In genomic region chr6:169186496-169187169, GRCh38 we compare ENCODE assay signal across 16 cellular contexts.
DNase-seq lines count a peak whose midpoint lies in the region; ATAC-seq and TF ChIP-seq lines count a peak whose summit lies in the region.
"Had no signal": no experiment of that assay in that cellular context is flagged by ENCODE, and none has a peak within 500 bp of the region (broad histone marks: within the 10 kb centered on the region; RNA-seq: fewer than 3 reads in every experiment).

No MANE protein-coding gene starts in this region.

- TF ChIP-seq CTCF in activated CD8-positive, alpha-beta T cell treated with anti-CD3 and anti-CD28 coated beads for 36 hours (IDR thresholded peaks at IDR 0.05), result no peak
- TF ChIP-seq CTCF in endodermal cell (conservative IDR thresholded peaks at IDR 0.05), result no peak
- no peak for TF ChIP-seq CTCF in mucosa of descending colon (IDR thresholded peaks at IDR 0.05)
- no peak for TF ChIP-seq CTCF in osteocyte (IDR thresholded peaks at IDR 0.05)

- no peaks in the 10 kb centered on the region for H3K4me1 ChIP-seq in endodermal cell (ENCODE audit: control insufficient read depth, insufficient read depth, low read length)
- no peaks in the 10 kb centered on the region for H3K4me1 ChIP-seq in mucosa of descending colon (ENCODE audit: low read depth)

- DNase-seq in activated CD8-positive, alpha-beta T cell treated with anti-CD3 and anti-CD28 coated beads for 36 hours, result no peak
- no peak for DNase-seq in activated CD8-positive, alpha-beta T cell treated with anti-CD3 and anti-CD28 coated beads, Interleukin-2, amount 10 ng/mL, durations not matched to agents 7 days and 5 days
- peak; percentile 15 for DNase-seq in endodermal cell
- no peak for DNase-seq in mucosa of descending colon
- DNase-seq in osteocyte (ENCODE audit: extremely low spot score, unreplicated experiment), result peak; percentile 73
- DNase-seq: 8988T; CD4-positive, CD25-positive, alpha-beta regulatory T cell; DMS53; H9 had no signal

- ATAC-seq in activated CD8-positive, alpha-beta T cell treated with anti-CD3 and anti-CD28 coated beads for 36 hours, result peak; percentile 8
- no peak for ATAC-seq in activated CD8-positive, alpha-beta T cell treated with anti-CD3 and anti-CD28 coated beads, Interleukin-2, amount 10 ng/mL, durations not matched to agents 7 days and 5 days
- ATAC-seq in mucosa of descending colon, result peak; percentile 19
- no peak for ATAC-seq in HG02588 (IDR thresholded peaks at IDR 0.05; ENCODE audit: unreplicated experiment)
- no peak for ATAC-seq in GM21423 (IDR thresholded peaks at IDR 0.05; ENCODE audit: unreplicated experiment)
- no peak for ATAC-seq in HG02571 (IDR thresholded peaks at IDR 0.05; ENCODE audit: unreplicated experiment)
- ATAC-seq: GM12878, GM23338 had no signal

- H3K27ac ChIP-seq in endodermal cell (ENCODE audit: low read depth, low read length), result no peak overlapping the region
- H3K27ac ChIP-seq: BLaER1 treated with 17β-estradiol and CSF1 and Interleukin-3, amounts not matched to agents 10 nM and 100 nM; HL-60 had no signal

- peaks cover 8% of the 10 kb centered on the region for H3K4me1 Mint-ChIP-seq in activated CD8-positive, alpha-beta T cell treated with anti-CD3 and anti-CD28 coated beads for 36 hours (ENCODE audit: low read depth)
- H3K4me1 Mint-ChIP-seq in activated CD8-positive, alpha-beta T cell treated with anti-CD3 and anti-CD28 coated beads, Interleukin-2, amount 10 ng/mL, durations not matched to agents 7 days and 5 days (ENCODE audit: low read depth), result peaks cover 9% of the 10 kb centered on the region
- H3K4me1 Mint-ChIP-seq in endodermal cell, result no peaks in the 10 kb centered on the region
- H3K4me1 Mint-ChIP-seq in osteocyte (ENCODE audit: unreplicated experiment), result peaks cover 34% of the 10 kb centered on the region
- H3K4me1 Mint-ChIP-seq: CD4-positive, CD25-positive, alpha-beta regulatory T cell; GM23338 had no signal

- no peak overlapping the region for H3K9ac ChIP-seq in endodermal cell (ENCODE audit: extremely low read depth, low read length, poor library complexity, severe bottlenecking)
- H3K9ac ChIP-seq: BLaER1 treated with 17β-estradiol and CSF1 and Interleukin-3, amounts not matched to agents 10 nM and 100 nM had no signal

- no peaks in the 10 kb centered on the region for H3K36me3 Mint-ChIP-seq in activated CD8-positive, alpha-beta T cell treated with anti-CD3 and anti-CD28 coated beads for 36 hours (ENCODE audit: low read depth)
- H3K36me3 Mint-ChIP-seq in activated CD8-positive, alpha-beta T cell treated with anti-CD3 and anti-CD28 coated beads, Interleukin-2, amount 10 ng/mL, durations not matched to agents 7 days and 5 days (ENCODE audit: low read depth), result no peaks in the 10 kb centered on the region
- H3K36me3 Mint-ChIP-seq in endodermal cell (ENCODE audit: low read depth), result no peaks in the 10 kb centered on the region
- peaks cover 7% of the 10 kb centered on the region for H3K36me3 Mint-ChIP-seq in osteocyte (ENCODE audit: unreplicated experiment)
- H3K36me3 Mint-ChIP-seq: CD4-positive, CD25-positive, alpha-beta regulatory T cell had no signal

- H3K4me3 ChIP-seq in endodermal cell (ENCODE audit: low read length) (no peak overlapping the region), mucosa of descending colon (no peak overlapping the region)
- H3K4me3 ChIP-seq: BLaER1 treated with 17β-estradiol and CSF1 and Interleukin-3, amounts not matched to agents 10 nM and 100 nM; GM12878; GM23338 had no signal

- WGBS in endodermal cell (ENCODE audit: insufficient coverage in 1 of 2, insufficient read length in 1 of 2), 2 experiments, result 89 to 97% methylated on average over 10 to 25 of the region's 25 CpGs

- peaks cover 2% of the 10 kb centered on the region for H3K27me3 Mint-ChIP-seq in activated CD8-positive, alpha-beta T cell treated with anti-CD3 and anti-CD28 coated beads for 36 hours
- peaks cover 2% of the 10 kb centered on the region for H3K27me3 Mint-ChIP-seq in activated CD8-positive, alpha-beta T cell treated with anti-CD3 and anti-CD28 coated beads, Interleukin-2, amount 10 ng/mL, durations not matched to agents 7 days and 5 days (ENCODE audit: low read depth)
- no peaks in the 10 kb centered on the region for H3K27me3 Mint-ChIP-seq in endodermal cell (ENCODE audit: insufficient read depth)
- H3K27me3 Mint-ChIP-seq in osteocyte (ENCODE audit: unreplicated experiment), result no peaks in the 10 kb centered on the region
- H3K27me3 Mint-ChIP-seq: CD4-positive, CD25-positive, alpha-beta regulatory T cell had no signal

- intact Hi-C loops in activated CD8-positive, alpha-beta T cell treated with anti-CD3 and anti-CD28 coated beads for 36 hours (cut with micrococcal nuclease), result no loop called here
- intact Hi-C loops in mucosa of descending colon (cut with DNase I, micrococcal nuclease), result no loop called here

- CTCF ChIA-PET in activated CD8-positive, alpha-beta T cell treated with anti-CD3 and anti-CD28 coated beads for 36 hours (lab: Charles Lee), result no interaction called here
- CTCF ChIA-PET in activated CD8-positive, alpha-beta T cell treated with anti-CD3 and anti-CD28 coated beads, Interleukin-2, amount 10 ng/mL, durations not matched to agents 7 days and 5 days (lab: Charles Lee), result no interaction called here

- POLR2A ChIA-PET in activated CD8-positive, alpha-beta T cell treated with anti-CD3 and anti-CD28 coated beads for 36 hours (lab: Charles Lee), result interaction anchor here (0.7 kb wide), 1 partner anchor 853 kb away, joined by 3 read pairs; no protein-coding TSS in a partner anchor
- POLR2A ChIA-PET in activated CD8-positive, alpha-beta T cell treated with anti-CD3 and anti-CD28 coated beads, Interleukin-2, amount 10 ng/mL, durations not matched to agents 7 days and 5 days (lab: Charles Lee), result no interaction called here

- H3K27ac Mint-ChIP-seq in activated CD8-positive, alpha-beta T cell treated with anti-CD3 and anti-CD28 coated beads for 36 hours, result no peak overlapping the region
- no peak overlapping the region for H3K27ac Mint-ChIP-seq in activated CD8-positive, alpha-beta T cell treated with anti-CD3 and anti-CD28 coated beads, Interleukin-2, amount 10 ng/mL, durations not matched to agents 7 days and 5 days
- H3K27ac Mint-ChIP-seq in endodermal cell, result no peak overlapping the region
- H3K27ac Mint-ChIP-seq in osteocyte (ENCODE audit: unreplicated experiment), result no peak overlapping the region
- H3K27ac Mint-ChIP-seq: CD4-positive, CD25-positive, alpha-beta regulatory T cell; GM23338 had no signal

- peaks cover 2% of the 10 kb centered on the region for H3K9me3 ChIP-seq in endodermal cell (ENCODE audit: control insufficient read depth, low read length)
- H3K9me3 ChIP-seq in mucosa of descending colon, result no peaks in the 10 kb centered on the region

- H3K27me3 ChIP-seq in endodermal cell (ENCODE audit: control insufficient read depth, insufficient read depth, low read length, poor library complexity, severe bottlenecking), result no peaks in the 10 kb centered on the region
- H3K27me3 ChIP-seq: BLaER1 treated with 17β-estradiol and CSF1 and Interleukin-3, amounts not matched to agents 10 nM and 100 nM had no signal

- no peaks in the 10 kb centered on the region for H3K9me3 Mint-ChIP-seq in activated CD8-positive, alpha-beta T cell treated with anti-CD3 and anti-CD28 coated beads for 36 hours
- H3K9me3 Mint-ChIP-seq in activated CD8-positive, alpha-beta T cell treated with anti-CD3 and anti-CD28 coated beads, Interleukin-2, amount 10 ng/mL, durations not matched to agents 7 days and 5 days (ENCODE audit: insufficient read depth), result no peaks in the 10 kb centered on the region
- H3K9me3 Mint-ChIP-seq in endodermal cell, result peaks cover 2% of the 10 kb centered on the region
- H3K9me3 Mint-ChIP-seq in osteocyte (ENCODE audit: unreplicated experiment), result peaks cover 5% of the 10 kb centered on the region
- H3K9me3 Mint-ChIP-seq: H9 had no signal

- no peak overlapping the region for H3K4me3 Mint-ChIP-seq in activated CD8-positive, alpha-beta T cell treated with anti-CD3 and anti-CD28 coated beads for 36 hours
- no peak overlapping the region for H3K4me3 Mint-ChIP-seq in activated CD8-positive, alpha-beta T cell treated with anti-CD3 and anti-CD28 coated beads, Interleukin-2, amount 10 ng/mL, durations not matched to agents 7 days and 5 days
- H3K4me3 Mint-ChIP-seq in endodermal cell (no peak overlapping the region), osteocyte (ENCODE audit: unreplicated experiment) (no peak overlapping the region)
- H3K4me3 Mint-ChIP-seq: CD4-positive, CD25-positive, alpha-beta regulatory T cell; GM23338; H9 had no signal

- H3K36me3 ChIP-seq in endodermal cell (ENCODE audit: control insufficient read depth, insufficient read depth, low read length) (no peaks in the 10 kb centered on the region), mucosa of descending colon (ENCODE audit: low read depth) (no peaks in the 10 kb centered on the region)
- H3K36me3 ChIP-seq: BLaER1 treated with 17β-estradiol and CSF1 and Interleukin-3, amounts not matched to agents 10 nM and 100 nM had no signal

Comparison
In these comparisons a context has a peak if more than half of its experiments do, and no peak if none do; other contexts are left out.
1. ATAC-seq: peak in activated CD8-positive, alpha-beta T cell treated with anti-CD3 and anti-CD28 coated beads for 36 hours (single experiment) and mucosa of descending colon (single experiment); none in activated CD8-positive, alpha-beta T cell treated with anti-CD3 and anti-CD28 coated beads, Interleukin-2, amount 10 ng/mL, durations not matched to agents 7 days and 5 days (single experiment), HG02588 (single experiment), GM21423 (single experiment) and HG02571 (single experiment).
2. DNase-seq: peak in endodermal cell (single experiment) and osteocyte (single experiment); none in activated CD8-positive, alpha-beta T cell treated with anti-CD3 and anti-CD28 coated beads for 36 hours (single experiment), activated CD8-positive, alpha-beta T cell treated with anti-CD3 and anti-CD28 coated beads, Interleukin-2, amount 10 ng/mL, durations not matched to agents 7 days and 5 days (single experiment) and mucosa of descending colon (0 of 3).